20 cellular contexts compared by ENCODE assay signal in genomic region chr5:6423327-6424109, GRCh38. TPM values are rescaled to one million over a fixed set of nuclear protein-coding genes. Genes with fewer than 3 reads are reported as not detected.
"Had no signal": no experiment of that assay in that cellular context is flagged by ENCODE, and none has a peak within 500 bp of the region (broad histone marks: within the 10 kb centered on the region; RNA-seq: fewer than 3 reads in every experiment).

No MANE protein-coding gene starts in this region.

- H3K4me1 ChIP-seq: breast epithelium, left lung, thyroid gland, upper lobe of right lung had no signal

- ATAC-seq: activated CD4-positive, alpha-beta T cell treated with anti-CD3 and anti-CD28 coated beads for 36 hours; activated CD8-positive, alpha-beta T cell treated with anti-CD3 and anti-CD28 coated beads, Interleukin-2, amount 10 ng/mL, durations not matched to agents 7 days and 5 days; gastroesophageal sphincter; left lung; stimulated activated naive B cell treated with anti-CD40 and anti-IgM and Interleukin-4, amounts not matched to agents 10 μg/mL and 1 μg/mL and 100 μg/mL, for 72 hours; upper lobe of right lung had no signal

- H3K27me3 ChIP-seq: breast epithelium, ovary, thyroid gland, upper lobe of right lung had no signal

- H3K4me3 ChIP-seq: breast epithelium, gastroesophageal sphincter, left lung, ovary, stomach, thyroid gland, upper lobe of right lung had no signal

- DNase-seq: activated CD4-positive, alpha-beta T cell treated with anti-CD3 and anti-CD28 coated beads for 36 hours; activated CD4-positive, CD25-positive, alpha-beta regulatory T cell; activated CD8-positive, alpha-beta memory T cell treated with anti-CD3 and anti-CD28 coated beads, Interleukin-2, amount 10 ng/mL, durations not matched to agents 7 days and 5 days; activated CD8-positive, alpha-beta T cell treated with anti-CD3 and anti-CD28 coated beads, Interleukin-2, amount 10 ng/mL, durations not matched to agents 7 days and 5 days; activated T-cell treated with anti-CD3 and anti-CD28 coated beads, Interleukin-2, amount 50 U/mL, for 48 hours; effector memory CD4-positive, alpha-beta T cell; erythroblast; hippocampal formation; immature natural killer cell; left lung; ovary; stimulated activated CD4-positive, alpha-beta T cell treated with anti-CD3 and anti-CD28 coated beads, Interleukin-15, amount 100 ng/mL, for 24 hours; stimulated activated CD4-positive, alpha-beta T cell treated with anti-CD3 and anti-CD28 coated beads, Interleukin-2, amount 100 ng/mL, for 24 hours; stimulated activated naive B cell treated with anti-CD40 and anti-IgM and Interleukin-4, amounts not matched to agents 10 μg/mL and 1 μg/mL and 100 μg/mL, for 72 hours; stomach; T-helper 1 cell; upper lobe of right lung had no signal

- H3K27ac ChIP-seq: breast epithelium, gastroesophageal sphincter, left lung, ovary, stomach, thyroid gland, upper lobe of right lung had no signal

- H3K36me3 ChIP-seq: breast epithelium, gastroesophageal sphincter, left lung, ovary, stomach, thyroid gland, upper lobe of right lung had no signal

- H3K9me3 ChIP-seq: breast epithelium, gastroesophageal sphincter, left lung, ovary, stomach, thyroid gland, upper lobe of right lung had no signal

RNA-seq across cellular contexts. Expression of gene UBE2QL1, which starts 25.1 kb away (rescaled TPM):
- total RNA-seq: activated CD4-positive, alpha-beta T cell treated with anti-CD3 and anti-CD28 coated beads for 36 hours; activated CD8-positive, alpha-beta T cell treated with anti-CD3 and anti-CD28 coated beads, Interleukin-2, amount 10 ng/mL, durations not matched to agents 7 days and 5 days; upper lobe of right lung had no signal
- polyA plus RNA-seq: immature natural killer cell had no signal
